8 cellular contexts compared by ENCODE assay signal in genomic region chr5:34915139-34915855, GRCh38. TPM values are rescaled to one million over a fixed set of nuclear protein-coding genes. Genes with fewer than 3 reads are reported as not detected.
A peak's percentile ranks its signal among the peaks of the same experiment; 100 is the strongest.
DNase-seq lines count a peak whose midpoint lies in the region; ATAC-seq and TF ChIP-seq lines count a peak whose summit lies in the region.

Gene BRIX1, plus strand, starts transcription at chr5:34915711. Its CDS starts 28 bp downstream, at chr5:34915739.
Gene RAD1, minus strand, starts transcription at chr5:34915504. Its CDS starts 612 bp downstream, at chr5:34914892.

- intact Hi-C loops in colonic mucosa (cut with DNase I): no loop called here

- DNase-seq in C1 segment of cervical spinal cord (lab: John Stamatoyannopoulos, UW) (peak; percentile 61 to 97 (median 94)), NCI-H526 treated with DMSO at 0.1 percent for 48 hours (lab: John Stamatoyannopoulos, UW) (peak; percentile 99), colonic mucosa (peak; percentile 97)
- peak; percentile 96 for DNase-seq in activated CD4-positive, alpha-beta T cell treated with anti-CD3 and anti-CD28 coated beads for 48 hours
- DNase-seq in stimulated activated CD4-positive, alpha-beta T cell treated with anti-CD3 and anti-CD28 coated beads, Interleukin-1b, Interleukin-23, amount 100 ng/mL, for 4 hours (ENCODE audit: low read depth in 2 of 2): peak; percentile 86 to 87

- ATAC-seq in GM19351 (IDR thresholded peaks at IDR 0.05; ENCODE audit: unreplicated experiment) (peak; percentile 94), HG03520 (IDR thresholded peaks at IDR 0.05; ENCODE audit: unreplicated experiment) (peak; percentile 97)

- peak within 1 kb of the TSS; percentile 75 to 95 for H3K9ac ChIP-seq in colonic mucosa (ENCODE audit: low read depth in 2 of 2, low read length in 2 of 2)

- TF ChIP-seq CTCF in colonic mucosa (IDR thresholded peaks at IDR 0.05): no peak

- H3K4me1 ChIP-seq in colonic mucosa: peaks cover 20% of the 10 kb centered on the region

- H3K4me3 ChIP-seq in colonic mucosa: peak within 1 kb of the TSS; percentile 99

- H3K27me3 ChIP-seq in colonic mucosa (no peaks in the 10 kb centered on the region), layer of hippocampus (ENCODE audit: control insufficient read depth, insufficient read depth, low read length) (no peaks in the 10 kb centered on the region)

- peak within 1 kb of the TSS; percentile 93 for H3K27ac ChIP-seq in colonic mucosa
- peak within 1 kb of the TSS; percentile 74 for H3K27ac ChIP-seq in layer of hippocampus (ENCODE audit: low read depth, low read length)

- H3K9me3 ChIP-seq in colonic mucosa: no peaks in the 10 kb centered on the region

- no peaks in the 10 kb centered on the region for H3K36me3 ChIP-seq in colonic mucosa

RNA-seq across cellular contexts. Expression of gene BRIX1, which starts in this region (rescaled TPM):
- 10 to 100 TPM; 13.6 to 22.6 TPM for total RNA-seq in colonic mucosa

RNA-seq across cellular contexts. Expression of gene RAD1, which starts in this region (rescaled TPM):
- total RNA-seq in colonic mucosa: 10 to 100 TPM; 12.6 to 17.4 TPM

Comparison
In these comparisons a context has a peak if more than half of its experiments do, and no peak if none do; other contexts are left out.
1. Peak in every context shown above with its lines: DNase-seq, ATAC-seq, H3K4me3 ChIP-seq and H3K27ac ChIP-seq.